17 cellular contexts compared by ENCODE assay signal in genomic region chr1:21272540-21272939, GRCh38.
"Had no signal": no experiment of that assay in that cellular context is flagged by ENCODE, and none has a peak within 500 bp of the region (broad histone marks: within the 10 kb centered on the region; RNA-seq: fewer than 3 reads in every experiment).

No MANE protein-coding gene starts in this region.

- H3K27ac Mint-ChIP-seq: activated CD8-positive, alpha-beta T cell treated with anti-CD3 and anti-CD28 coated beads, Interleukin-2, amount 10 ng/mL, durations not matched to agents 7 days and 5 days; activated naive CD8-positive, alpha-beta T cell treated with anti-CD3 and anti-CD28 coated beads, Interleukin-2, amount 10 ng/mL, durations not matched to agents 7 days and 5 days had no signal

- H3K27me3 Mint-ChIP-seq: activated naive CD8-positive, alpha-beta T cell treated with anti-CD3 and anti-CD28 coated beads, Interleukin-2, amount 10 ng/mL, durations not matched to agents 7 days and 5 days; T-cell had no signal

- H3K36me3 ChIP-seq: ovary had no signal

- H3K4me3 ChIP-seq: gastroesophageal sphincter, ovary, sigmoid colon, SK-N-MC, tibial artery had no signal

- DNase-seq: activated CD4-positive, CD25-positive, alpha-beta regulatory T cell treated with anti-CD3 and anti-CD28 coated beads, Interleukin-2, amount 50 U/mL, for 72 hours; activated CD8-positive, alpha-beta memory T cell treated with anti-CD3 and anti-CD28 coated beads, Interleukin-2, amount 50 U/mL, for 4 hours; activated CD8-positive, alpha-beta T cell treated with anti-CD3 and anti-CD28 coated beads, Interleukin-2, amount 10 ng/mL, durations not matched to agents 7 days and 5 days; activated naive CD8-positive, alpha-beta T cell treated with anti-CD3 and anti-CD28 coated beads, Interleukin-2, amount 10 ng/mL, durations not matched to agents 7 days and 5 days; aorta; dermis blood vessel endothelial cell; ovary; sigmoid colon; stimulated activated CD4-positive, alpha-beta T cell treated with anti-CD3 and anti-CD28 coated beads, Interleukin-1b, Interleukin-23, amount 100 ng/mL, for 48 hours; T-cell; tibial artery had no signal

- H3K27ac ChIP-seq: gastroesophageal sphincter, sigmoid colon, SK-N-MC, tibial artery had no signal

- H3K4me3 Mint-ChIP-seq: activated CD8-positive, alpha-beta T cell treated with anti-CD3 and anti-CD28 coated beads, Interleukin-2, amount 10 ng/mL, durations not matched to agents 7 days and 5 days; activated naive CD8-positive, alpha-beta T cell treated with anti-CD3 and anti-CD28 coated beads, Interleukin-2, amount 10 ng/mL, durations not matched to agents 7 days and 5 days; neural crest cell; T-cell had no signal

- ATAC-seq: activated CD8-positive, alpha-beta T cell treated with anti-CD3 and anti-CD28 coated beads, Interleukin-2, amount 10 ng/mL, durations not matched to agents 7 days and 5 days; gastroesophageal sphincter; T-cell had no signal

- FAIRE-seq: bronchial epithelial cell, islet of Langerhans, urothelium cell line had no signal

- H3K9me3 Mint-ChIP-seq: activated naive CD8-positive, alpha-beta T cell treated with anti-CD3 and anti-CD28 coated beads, Interleukin-2, amount 10 ng/mL, durations not matched to agents 7 days and 5 days; neural crest cell; T-cell had no signal

- H3K27me3 ChIP-seq: gastroesophageal sphincter, ovary, sigmoid colon, tibial artery had no signal

- H3K9me3 ChIP-seq: gastroesophageal sphincter, ovary, sigmoid colon, tibial artery had no signal
